1 cellular context compared by ENCODE assay signal in genomic region chr2:130957920-130958319, GRCh38.
TF ChIP-seq lines count a peak whose summit lies in the region.

No MANE protein-coding gene starts in this region.

TF ChIP-seq in GM23338, 12 proteins besides CTCF, POLR2A, EP300 and RAD21 (continued from another document):
- TF ChIP-seq ZNF462 (CRISPR knock-in tag; IDR thresholded peaks at IDR 0.05) (no peak), EZH2phosphoT487 (IDR thresholded peaks at IDR 0.05; ENCODE audit: unreplicated experiment) (no peak), EZH2 (IDR thresholded peaks at IDR 0.05; ENCODE audit: low read depth, unreplicated experiment) (no peak), CREB1 (CRISPR knock-in tag; IDR thresholded peaks at IDR 0.05; ENCODE audit: low read depth) (no peak), ZNF114 (CRISPR knock-in tag; IDR thresholded peaks at IDR 0.05) (no peak)
- TF ChIP-seq, protein P1, sequence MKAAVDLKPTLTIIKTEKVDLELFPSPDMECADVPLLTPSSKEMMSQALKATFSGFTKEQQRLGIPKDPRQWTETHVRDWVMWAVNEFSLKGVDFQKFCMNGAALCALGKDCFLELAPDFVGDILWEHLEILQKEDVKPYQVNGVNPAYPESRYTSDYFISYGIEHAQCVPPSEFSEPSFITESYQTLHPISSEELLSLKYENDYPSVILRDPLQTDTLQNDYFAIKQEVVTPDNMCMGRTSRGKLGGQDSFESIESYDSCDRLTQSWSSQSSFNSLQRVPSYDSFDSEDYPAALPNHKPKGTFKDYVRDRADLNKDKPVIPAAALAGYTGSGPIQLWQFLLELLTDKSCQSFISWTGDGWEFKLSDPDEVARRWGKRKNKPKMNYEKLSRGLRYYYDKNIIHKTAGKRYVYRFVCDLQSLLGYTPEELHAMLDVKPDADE (IDR thresholded peaks at IDR 0.05): no peak
